In genomic region chr5:65482280-65482726, GRCh38 we compare ENCODE assay signal across 10 cellular contexts. TPM values are rescaled to one million over a fixed set of nuclear protein-coding genes. Genes with fewer than 3 reads are reported as not detected.
DNase-seq lines count a peak whose midpoint lies in the region; ATAC-seq, FAIRE-seq and TF ChIP-seq lines count a peak whose summit lies in the region.
"Had no signal": no experiment of that assay in that cellular context is flagged by ENCODE, and none has a peak within 500 bp of the region (broad histone marks: within the 10 kb centered on the region; RNA-seq: fewer than 3 reads in every experiment).

No MANE protein-coding gene starts in this region.

- BruUV-seq in GM12878 (replicated peaks; lab: Mats Ljungman, UMichigan) = TSS peak; percentile 86

- WGBS in GM12878 (ENCODE audit: insufficient coverage, insufficient replicate concordance, low lambda C conversion rate, missing lambda C conversion rate) = 0% methylated on average over 5 of the region's 6 CpGs
- WGBS in stomach, 5 donors = 0 to 2% (median 0%) methylated on average over 6 of the region's 6 CpGs

- TF ChIP-seq EP300 in GM12878 (IDR thresholded peaks at IDR 0.05; ENCODE audit: borderline replicate concordance in 1 of 2, control insufficient read depth in 1 of 2, low read depth in 2 of 2, low read length in 2 of 2) (no peak), stomach (IDR thresholded peaks at IDR 0.05) (no peak)

- no peaks in the 10 kb centered on the region for H3K36me3 ChIP-seq in GM12878 (ENCODE audit: control insufficient read depth in 2 of 2, insufficient read depth in 2 of 2, low read length in 1 of 2)
- H3K36me3 ChIP-seq in kidney (ENCODE audit: control insufficient read depth in 1 of 2, insufficient read depth in 2 of 2, low read length in 2 of 2) = no peaks in the 10 kb centered on the region
- H3K36me3 ChIP-seq in stomach = no peaks in the 10 kb centered on the region

- DNase-seq in NCI-H345 (lab: John Stamatoyannopoulos, UW) = peak; percentile 28
- DNase-seq in NCI-H345 treated with DMSO at 0.1 percent for 48 hours (lab: John Stamatoyannopoulos, UW; ENCODE audit: unreplicated experiment) = no peak
- DNase-seq in KG1 (lab: John Stamatoyannopoulos, UW) = peak; percentile 45
- DNase-seq in GM12878 (ENCODE audit: low read depth, low spot score) = no peak
- DNase-seq in kidney = no peak
- DNase-seq in stomach = no peak
- no peak for DNase-seq in HK-2 (ENCODE audit: unreplicated experiment)
- no peak for DNase-seq in COLO668 (lab: John Stamatoyannopoulos, UW; ENCODE audit: unreplicated experiment)

- POLR2A ChIA-PET in GM12878 (lab: Charles Lee) = interaction anchor here (0.6 to 2.1 kb wide), 11 partner anchors 287 to 671 kb away, joined by 3 to 7 read pairs (median 4); no protein-coding TSS in a partner anchor

- SMC1A ChIA-PET in GM12878 (lab: Charles Lee; ENCODE audit: uncharacterized antibody, unreplicated experiment) = interaction anchor here (0.7 to 7.1 kb wide), 45 partner anchors 10 to 870 kb away, joined by 3 to 154 read pairs (median 5); partner anchors contain the start of genes CENPK and TRIM23

- TF ChIP-seq CTCF in GM12878 (IDR thresholded peaks at IDR 0.05 in 2 of 3, conservative IDR thresholded peaks at IDR 0.05 in 1 of 3; ENCODE audit: control insufficient read depth in 2 of 3, extremely low read depth in 1 of 3, insufficient read depth in 1 of 3, low read depth in 3 of 3, low read length in 3 of 3) = no peak
- TF ChIP-seq CTCF in kidney (IDR thresholded peaks at IDR 0.05; ENCODE audit: borderline replicate concordance, extremely low read depth, insufficient read depth) = no peak
- TF ChIP-seq CTCF in stomach (IDR thresholded peaks at IDR 0.05) = no peak

- in situ Hi-C loops in GM12878 (cut with MboI) = loop anchor here (5.0 to 10.0 kb wide), 3 partner anchors 510 to 848 kb away; no protein-coding TSS in a partner anchor

- FAIRE-seq in GM12878 (lab: Jason Lieb, UNC) (peak; percentile 61), kidney (lab: Jason Lieb, UNC) (no peak)
- FAIRE-seq: colon, G401.6 had no signal

- H3K27ac ChIP-seq in GM12878 (ENCODE audit: control insufficient read depth, insufficient read depth) = peak overlapping the region; percentile 78
- H3K27ac ChIP-seq in kidney (ENCODE audit: low read depth in 2 of 2, low read length in 2 of 2) = peak overlapping the region; percentile 56 to 63
- H3K27ac ChIP-seq in stomach = peak overlapping the region in 4 of 5 donors; percentile 83 to 93 (median 88)

- H3K9me3 ChIP-seq in GM12878 (replicated peaks; ENCODE audit: control insufficient read depth, insufficient read depth, low read length) (no peaks in the 10 kb centered on the region), kidney (ENCODE audit: control insufficient read depth in 1 of 2, low read length in 2 of 2) (no peaks in the 10 kb centered on the region), stomach (no peaks in the 10 kb centered on the region)

- no peak for TF ChIP-seq POLR2A in GM12878 (IDR thresholded peaks at IDR 0.05; ENCODE audit: low read depth, low read length)
- no peak for TF ChIP-seq POLR2A in stomach (IDR thresholded peaks at IDR 0.05)

- TF ChIP-seq RAD21 in GM12878 (IDR thresholded peaks at IDR 0.05; ENCODE audit: insufficient read depth, low read depth, low read length) = no peak

- H4K20me1 ChIP-seq in GM12878 (ENCODE audit: control insufficient read depth, insufficient read depth) = no peaks in the 10 kb centered on the region

- H3K9ac ChIP-seq in GM12878 (ENCODE audit: control insufficient read depth, insufficient read depth, low read length) (peak overlapping the region; percentile 74), kidney (ENCODE audit: low read length in 2 of 2) (peak overlapping the region in 1 of 2 donors; percentile 74)

- H3K4me2 ChIP-seq in GM12878 (ENCODE audit: control insufficient read depth, insufficient read depth) = peak overlapping the region; percentile 99

- H2AFZ ChIP-seq in GM12878 (ENCODE audit: control insufficient read depth, low read depth, low read length) = peak overlapping the region; percentile 94

- H3K27me3 ChIP-seq in GM12878 (replicated peaks in 1 of 2; ENCODE audit: control insufficient read depth in 2 of 2, insufficient read depth in 2 of 2, low read length in 1 of 2) = no peaks in the 10 kb centered on the region
- H3K27me3 ChIP-seq in stomach = no peaks in the 10 kb centered on the region

- ATAC-seq in GM12878 = peak; percentile 12

- RAD21 ChIA-PET in GM12878 (lab: Charles Lee; ENCODE audit: unreplicated experiment) = interaction anchor here (0.7 to 7.7 kb wide), 47 partner anchors 10 to 1304 kb away, joined by 3 to 168 read pairs (median 5); no protein-coding TSS in a partner anchor

- peaks cover 1% of the 10 kb centered on the region; the same call in 1 of the 2 replicates for H3K79me2 ChIP-seq in GM12878 (ENCODE audit: control insufficient read depth, insufficient read depth, low read length)

- H3K4me1 ChIP-seq in GM12878 (ENCODE audit: control insufficient read depth, insufficient read depth, low read length) = peaks cover 4% of the 10 kb centered on the region; the same call in 1 of the 2 replicates
- H3K4me1 ChIP-seq in kidney (ENCODE audit: control insufficient read depth in 1 of 2, insufficient read depth in 1 of 2, low read depth in 1 of 2, low read length in 2 of 2) = peaks cover 0 to 4% of the 10 kb centered on the region in 2 donors
- peaks cover 8 to 35% (median 24%) of the 10 kb centered on the region in 4 donors for H3K4me1 ChIP-seq in stomach

- CTCF ChIA-PET in GM12878 (lab: Yijun Ruan, JAX) = interaction anchor here (0.6 to 7.7 kb wide), 33 partner anchors 10 to 1254 kb away, joined by 3 to 192 read pairs (median 5); no protein-coding TSS in a partner anchor

- peak overlapping the region; percentile 79 for H3K4me3 ChIP-seq in GM12878
- peak overlapping the region; percentile 84 for H3K4me3 ChIP-seq in kidney (ENCODE audit: low read length in 2 of 2)
- peak overlapping the region; percentile 49 to 62 (median 59) for H3K4me3 ChIP-seq in stomach

- intact Hi-C loops in GM12878 (cut with micrococcal nuclease; ENCODE audit: unreplicated experiment) (loop anchor here (2.0 to 10.0 kb wide), 6 partner anchors 58 to 848 kb away; no protein-coding TSS in a partner anchor), kidney (cut with DNase I) (loop anchor here (10.0 kb wide), 1 partner anchor 528 kb away; no protein-coding TSS in a partner anchor), stomach (cut with DNase I; ENCODE audit: low total_unique reads) (loop anchor here (5.0 to 10.0 kb wide), 3 partner anchors 378 to 848 kb away; no protein-coding TSS in a partner anchor)

TF ChIP-seq in GM12878, 131 proteins besides CTCF, POLR2A, EP300 and RAD21:
- TF ChIP-seq YBX1 (IDR thresholded peaks at IDR 0.05) (0 out of 2 replicates have a peak, but pooled peaks have one; percentile 17), SMAD5 (IDR thresholded peaks at IDR 0.05; ENCODE audit: low read depth) (no peak)

RNA-seq across cellular contexts. Expression of gene ADAMTS6, which starts 0.6 kb away (rescaled TPM):
- total RNA-seq in GM12878 (2013; cell fraction: nucleolus; rRNA removed) = 64.8 and 65.2 TPM in 2 replicates
- total RNA-seq in GM12878 (2014; rRNA removed) (10.8 and 13.2 TPM in 2 replicates), GM12878 (2014; rRNA removed; fragmentation: Illumina TruSeq; extraction: Trizol) (12.0 and 12.3 TPM in 2 replicates), GM12878 (2021) (8.8 and 12.3 TPM in 2 replicates), kidney (6.7 TPM), stomach (10 to 100 TPM in 2 of 5 donors, 1 to 10 TPM in 1, under 1 TPM in 1, not detected in 1; 0.58 to 43.3 (median 15.0) TPM)
- polyA plus RNA-seq in GM12878 (2011; ENCODE audit: low read depth) = 2.0 TPM
- polyA plus RNA-seq in GM12878 (2011; rRNA removed) (11.7 and 14.2 TPM in 2 replicates), GM12878 (2014; fragmentation: Illumina TruSeq; extraction: Trizol) (5.2 and 8.3 TPM in 2 replicates), GM12878 (2014; fragmentation: Nextera tagmentation; extraction: Ambion mirVana) (1 to 10 TPM; 1.1 to 1.2 TPM), GM12878 (2014; rRNA removed) (7.8 and 8.4 TPM in 2 replicates), GM12878 (2016; fragmentation: Nextera tagmentation; extraction: Ambion mirVana) (1 to 10 TPM; 1.1 to 1.7 TPM), kidney (ENCODE audit: insufficient read depth, low read depth, low replicate concordance) (0.32 TPM), stomach (under 1 TPM; 0.15 to 0.25 (median 0.23) TPM)
- 8.3 and 8.8 TPM in 2 replicates for polyA plus RNA-seq in GM12878 (2011; cell fraction: cytosol; rRNA removed)
- 36.8 and 51.9 TPM in 2 replicates for polyA plus RNA-seq in GM12878 (2011; cell fraction: nucleus; rRNA removed)
- 2.1 and 2.7 TPM in 2 replicates for polyA plus RNA-seq in GM12878 (2012)
- 51.5 and 72.1 TPM in 2 replicates for polyA minus RNA-seq in GM12878 (2011; rRNA and poly(A)+ RNA removed)
- polyA minus RNA-seq in GM12878 (2011; cell fraction: cytosol; rRNA and poly(A)+ RNA removed) = 10.8 and 16.1 TPM in 2 replicates
- polyA minus RNA-seq in GM12878 (2011; cell fraction: nucleus; rRNA and poly(A)+ RNA removed) = 43.0 and 59.6 TPM in 2 replicates

Comparison
In these comparisons a context has a peak if more than half of its experiments do, and no peak if none do; other contexts are left out.
1. DNase-seq: peak in NCI-H345 (single experiment) and KG1 (single experiment); none in NCI-H345 treated with DMSO at 0.1 percent for 48 hours (single experiment), GM12878 (single experiment), kidney (single experiment), stomach (single experiment), HK-2 (single experiment) and COLO668 (single experiment).
2. Peak in every context shown above with its lines, with median percentiles within 50 percentile points of each other: H3K27ac ChIP-seq and H3K4me3 ChIP-seq.